8 cellular contexts compared by ENCODE assay signal in genomic region chr4:189221691-189222090, GRCh38.
"Had no signal": no experiment of that assay in that cellular context is flagged by ENCODE, and none has a peak within 500 bp of the region (broad histone marks: within the 10 kb centered on the region; RNA-seq: fewer than 3 reads in every experiment).

No MANE protein-coding gene starts in this region.

- H3K4me1 ChIP-seq: HAP-1 had no signal

- H3K4me3 Mint-ChIP-seq: GM23338, HFFc6 had no signal

- H3K9me3 ChIP-seq: HAP-1 had no signal

- H3K9me3 Mint-ChIP-seq: GM23338, HFFc6 had no signal

- H3K4me1 Mint-ChIP-seq: GM23338 had no signal

- DNase-seq: H7, HFFc6, IMR-90, KG1 had no signal

- H3K27ac ChIP-seq: HL-60 had no signal

- H3K27ac Mint-ChIP-seq: GM23338, HFFc6 had no signal

- H3K36me3 ChIP-seq: HAP-1 had no signal

- H3K4me3 ChIP-seq: GM23338, HAP-1, K562 had no signal
